ENCODE assay signal across 12 cellular contexts in genomic region chr6:75472885-75473284, GRCh38. TPM values are rescaled to one million over a fixed set of nuclear protein-coding genes. Genes with fewer than 3 reads are reported as not detected.
A peak's percentile ranks its signal among the peaks of the same experiment; 100 is the strongest.
DNase-seq lines count a peak whose midpoint lies in the region; ATAC-seq and TF ChIP-seq lines count a peak whose summit lies in the region.
"Had no signal": no experiment of that assay in that cellular context is flagged by ENCODE, and none has a peak within 500 bp of the region (broad histone marks: within the 10 kb centered on the region; RNA-seq: fewer than 3 reads in every experiment).

No MANE protein-coding gene starts in this region.

- no peaks in the 10 kb centered on the region for H3K36me3 Mint-ChIP-seq in activated CD8-positive, alpha-beta memory T cell treated with anti-CD3 and anti-CD28 coated beads, Interleukin-2, amount 10 ng/mL, durations not matched to agents 7 days and 5 days

- no peak for TF ChIP-seq CTCF in GM10248 (IDR thresholded peaks at IDR 0.05; ENCODE audit: control extremely low read depth, extremely low read depth, low read depth, missing control alignments)

- POLR2A ChIA-PET in GM10248 (lab: Yijun Ruan, JAX) = no interaction called here

- CTCF ChIA-PET in GM10248 (lab: Yijun Ruan, JAX) = no interaction called here
- CTCF ChIA-PET in activated CD8-positive, alpha-beta memory T cell treated with anti-CD3 and anti-CD28 coated beads, Interleukin-2, amount 10 ng/mL, durations not matched to agents 7 days and 5 days (lab: Charles Lee) = no interaction called here

- peaks cover 37% of the 10 kb centered on the region for H3K27me3 Mint-ChIP-seq in activated CD8-positive, alpha-beta memory T cell treated with anti-CD3 and anti-CD28 coated beads, Interleukin-2, amount 10 ng/mL, durations not matched to agents 7 days and 5 days

- H3K27ac Mint-ChIP-seq in activated CD8-positive, alpha-beta memory T cell treated with anti-CD3 and anti-CD28 coated beads, Interleukin-2, amount 10 ng/mL, durations not matched to agents 7 days and 5 days = no peak overlapping the region
- H3K27ac Mint-ChIP-seq: nephron had no signal

- no peaks in the 10 kb centered on the region for H3K9me3 Mint-ChIP-seq in activated CD8-positive, alpha-beta memory T cell treated with anti-CD3 and anti-CD28 coated beads, Interleukin-2, amount 10 ng/mL, durations not matched to agents 7 days and 5 days (ENCODE audit: low read depth)

- ATAC-seq in GM18909 (IDR thresholded peaks at IDR 0.05; ENCODE audit: poor library complexity, unreplicated experiment) (peak; percentile 66), GM21576 (IDR thresholded peaks at IDR 0.05; ENCODE audit: unreplicated experiment) (peak; percentile 82), HG03103 (IDR thresholded peaks at IDR 0.05; ENCODE audit: low read depth, unreplicated experiment) (peak; percentile 73)
- no peak for ATAC-seq in activated CD8-positive, alpha-beta memory T cell treated with anti-CD3 and anti-CD28 coated beads, Interleukin-2, amount 10 ng/mL, durations not matched to agents 7 days and 5 days

- DNase-seq in GM10248 (ENCODE audit: extremely low spot score) (peak; percentile 10), retina (no peak), AG08395 (ENCODE audit: low spot score) (no peak), T-helper 1 cell (no peak)
- DNase-seq in activated CD8-positive, alpha-beta memory T cell treated with anti-CD3 and anti-CD28 coated beads, Interleukin-2, amount 10 ng/mL, durations not matched to agents 7 days and 5 days = no peak
- DNase-seq: activated gamma-delta T cell, DMS79 treated with DMSO at 0.1 percent for 48 hours had no signal

- H3K4me3 Mint-ChIP-seq in activated CD8-positive, alpha-beta memory T cell treated with anti-CD3 and anti-CD28 coated beads, Interleukin-2, amount 10 ng/mL, durations not matched to agents 7 days and 5 days = no peak overlapping the region
- H3K4me3 Mint-ChIP-seq: nephron had no signal

- no peaks in the 10 kb centered on the region for H3K4me1 Mint-ChIP-seq in activated CD8-positive, alpha-beta memory T cell treated with anti-CD3 and anti-CD28 coated beads, Interleukin-2, amount 10 ng/mL, durations not matched to agents 7 days and 5 days

RNA-seq across cellular contexts. Expression of gene FILIP1, which starts 20.7 kb away (rescaled TPM):
- not detected for total RNA-seq in activated CD8-positive, alpha-beta memory T cell treated with anti-CD3 and anti-CD28 coated beads, Interleukin-2, amount 10 ng/mL, durations not matched to agents 7 days and 5 days
- total RNA-seq: activated CD8-positive, alpha-beta memory T cell treated with anti-CD3 and anti-CD28 coated beads for 36 hours had no signal
